14 cellular contexts compared by ENCODE assay signal in genomic region chr12:124739953-124740561, GRCh38.
DNase-seq lines count a peak whose midpoint lies in the region; ATAC-seq and TF ChIP-seq lines count a peak whose summit lies in the region.
"Had no signal": no experiment of that assay in that cellular context is flagged by ENCODE, and none has a peak within 500 bp of the region (broad histone marks: within the 10 kb centered on the region; RNA-seq: fewer than 3 reads in every experiment).

No MANE protein-coding gene starts in this region.

- no peaks in the 10 kb centered on the region for H3K79me2 ChIP-seq in PC-9 (ENCODE audit: low read depth)

- H3K9me3 Mint-ChIP-seq in Calu3 (ENCODE audit: low read depth, unreplicated experiment) = no peaks in the 10 kb centered on the region
- H3K9me3 Mint-ChIP-seq in nephron progenitor cell = peaks cover 6% of the 10 kb centered on the region
- H3K9me3 Mint-ChIP-seq: type B pancreatic cell had no signal

- no peaks in the 10 kb centered on the region for H4K20me1 ChIP-seq in PC-9 (ENCODE audit: insufficient read depth)

- no peak overlapping the region for H3K27ac ChIP-seq in PC-9
- H3K27ac ChIP-seq in dorsolateral prefrontal cortex = peak overlapping the region in 30 of 59 donors; percentile 3 to 97 (median 65)
- peak overlapping the region; percentile 51 to 76 (median 64) for H3K27ac ChIP-seq in gastrocnemius medialis
- H3K27ac ChIP-seq: KMS-11 had no signal

- BruUV-seq in Calu3 (replicated peaks; lab: Mats Ljungman, UMichigan) (no TSS peak), PC-9 (replicated peaks; lab: Mats Ljungman, UMichigan) (no TSS peak)

- H3K27me3 Mint-ChIP-seq in Calu3 (ENCODE audit: unreplicated experiment) (no peaks in the 10 kb centered on the region), nephron progenitor cell (ENCODE audit: low read depth, poor library complexity) (peaks cover 18% of the 10 kb centered on the region)
- H3K27me3 Mint-ChIP-seq: type B pancreatic cell had no signal

- H3K9me2 ChIP-seq in PC-9 (ENCODE audit: insufficient read depth) = no peaks in the 10 kb centered on the region

- H3K9me3 ChIP-seq in PC-9 (ENCODE audit: insufficient read depth, low read depth) = peaks cover 4% of the 10 kb centered on the region; the same call in 1 of the 2 replicates
- H3K9me3 ChIP-seq in gastrocnemius medialis = no peaks in the 10 kb centered on the region

- TF ChIP-seq CTCF in Calu3 (IDR thresholded peaks at IDR 0.05; ENCODE audit: unreplicated experiment) (no peak), PC-9 (conservative IDR thresholded peaks at IDR 0.05) (no peak), dorsolateral prefrontal cortex (IDR thresholded peaks at IDR 0.05 in 54 of 56, conservative IDR thresholded peaks at IDR 0.05 in 2 of 56; ENCODE audit: low read depth in 1 of 56, partially characterized antibody in 56 of 56) (no peak), gastrocnemius medialis (IDR thresholded peaks at IDR 0.05 in 4 of 5, conservative IDR thresholded peaks at IDR 0.05 in 1 of 5) (no peak), nephron progenitor cell (IDR thresholded peaks at IDR 0.05) (no peak)

- H3K4me3 Mint-ChIP-seq in Calu3 (ENCODE audit: low read depth, unreplicated experiment) (peak overlapping the region; percentile 27), nephron progenitor cell (no peak overlapping the region)
- H3K4me3 Mint-ChIP-seq: T-helper 17 cell, type B pancreatic cell had no signal

- POLR2A ChIA-PET in PC-9 (lab: Charles Lee; ENCODE audit: unreplicated experiment) = no interaction called here

- DNase-seq in Calu3 = no peak
- DNase-seq in PC-9 = no peak
- DNase-seq in dorsolateral prefrontal cortex = no peak
- DNase-seq in gastrocnemius medialis = no peak
- no peak for DNase-seq in activated T-cell treated with anti-CD3 and anti-CD28 coated beads for 4 hours
- DNase-seq in nephron progenitor cell = no peak
- no peak for DNase-seq in NCI-H1105 treated with DMSO at 0.1 percent for 48 hours (lab: John Stamatoyannopoulos, UW)
- DNase-seq: activated CD4-positive, alpha-beta T cell treated with anti-CD3 and anti-CD28 coated beads for 1 hour; activated naive CD4-positive, alpha-beta T cell treated with anti-CD3 and anti-CD28 coated beads, Interleukin-2, amount 50 U/mL, for 16 hours; NCI-H510A treated with DMSO at 0.1 percent for 48 hours; T-helper 17 cell had no signal

- no peak for TF ChIP-seq POLR2A in gastrocnemius medialis (IDR thresholded peaks at IDR 0.05)

- H3K27me3 ChIP-seq in PC-9 (ENCODE audit: insufficient read depth, low read depth) = no peaks in the 10 kb centered on the region
- no peaks in the 10 kb centered on the region for H3K27me3 ChIP-seq in dorsolateral prefrontal cortex
- no peaks in the 10 kb centered on the region for H3K27me3 ChIP-seq in gastrocnemius medialis

- in situ Hi-C loops in gastrocnemius medialis (cut with MboI; ENCODE audit: low sequenced_read_pairs in 4 of 4) = no loop called here

- H3K27ac Mint-ChIP-seq in Calu3 (ENCODE audit: unreplicated experiment) = peak overlapping the region; percentile 80
- no peak overlapping the region for H3K27ac Mint-ChIP-seq in nephron progenitor cell
- H3K27ac Mint-ChIP-seq: T-helper 17 cell, type B pancreatic cell had no signal

- intact Hi-C loops in Calu3 (cut with micrococcal nuclease; ENCODE audit: unreplicated experiment) = loop anchor here (2.0 kb wide), 1 partner anchor 27 kb away; no protein-coding TSS in a partner anchor
- intact Hi-C loops in PC-9 (cut with micrococcal nuclease; ENCODE audit: unreplicated experiment) = no loop called here
- intact Hi-C loops in dorsolateral prefrontal cortex (cut with DNase I) = no loop called here
- intact Hi-C loops in gastrocnemius medialis (cut with DNase I; ENCODE audit: low total_unique reads) = loop anchor here (2.0 kb wide), 1 partner anchor 27 kb away; no protein-coding TSS in a partner anchor

- H3K36me3 ChIP-seq in PC-9 (ENCODE audit: low read depth) (no peaks in the 10 kb centered on the region), gastrocnemius medialis (no peaks in the 10 kb centered on the region)

- peaks cover 30% of the 10 kb centered on the region; the same call in 1 of the 2 replicates for H3F3A ChIP-seq in PC-9 (ENCODE audit: insufficient read depth, low read depth)

- ATAC-seq in gastrocnemius medialis (no peak), GM21723 (IDR thresholded peaks at IDR 0.05; ENCODE audit: unreplicated experiment) (no peak)
- ATAC-seq: T-helper 17 cell had no signal

- CTCF ChIA-PET in Calu3 (lab: Charles Lee) = interaction anchor here (0.6 to 1.5 kb wide), 7 partner anchors 9 to 221 kb away, joined by 3 to 8 read pairs (median 4); no protein-coding TSS in a partner anchor
- CTCF ChIA-PET in PC-9 (lab: Charles Lee) = interaction anchor here (0.6 kb wide), 1 partner anchor 975 kb away, joined by 4 read pairs; no protein-coding TSS in a partner anchor

- H3K36me3 Mint-ChIP-seq in Calu3 (ENCODE audit: insufficient read depth, unreplicated experiment) (peaks cover 27% of the 10 kb centered on the region), nephron progenitor cell (ENCODE audit: low read depth) (no peaks in the 10 kb centered on the region)
- H3K36me3 Mint-ChIP-seq: type B pancreatic cell had no signal

- H2AFZ ChIP-seq in PC-9 = no peak overlapping the region

- peak overlapping the region; percentile 48; the same call in 1 of the 2 replicates for H3K4me2 ChIP-seq in PC-9
- H3K4me2 ChIP-seq: KMS-11 had no signal

- H3K4me3 ChIP-seq in PC-9 (no peak overlapping the region), dorsolateral prefrontal cortex (no peak overlapping the region), gastrocnemius medialis (no peak overlapping the region)

- peaks cover 80% of the 10 kb centered on the region for H3K4me1 Mint-ChIP-seq in Calu3 (ENCODE audit: low read depth, unreplicated experiment)
- peaks cover 60% of the 10 kb centered on the region for H3K4me1 Mint-ChIP-seq in nephron progenitor cell

- peaks cover 14% of the 10 kb centered on the region; the same call in 1 of the 2 replicates for H3K4me1 ChIP-seq in PC-9 (replicated peaks; ENCODE audit: insufficient read depth)
- peaks cover 8 to 17% of the 10 kb centered on the region in 2 donors for H3K4me1 ChIP-seq in gastrocnemius medialis

Comparison
In these comparisons a context has a peak if more than half of its experiments do, and no peak if none do; other contexts are left out.
1. intact Hi-C loops: an anchor here in Calu3 (2.0 kb wide) and gastrocnemius medialis (2.0 kb wide); none called in PC-9 and dorsolateral prefrontal cortex.